In genomic region chr4:168685136-168685535, GRCh38 we compare ENCODE assay signal across 15 cellular contexts.
DNase-seq lines count a peak whose midpoint lies in the region; ATAC-seq, FAIRE-seq and TF ChIP-seq lines count a peak whose summit lies in the region.
"Had no signal": no experiment of that assay in that cellular context is flagged by ENCODE, and none has a peak within 500 bp of the region (broad histone marks: within the 10 kb centered on the region; RNA-seq: fewer than 3 reads in every experiment).

No MANE protein-coding gene starts in this region.

- POLR2A ChIA-PET in GM12878 (lab: Charles Lee): interaction anchor here (0.6 kb wide), 1 partner anchor 40 kb away, joined by 4 read pairs; no protein-coding TSS in a partner anchor

- TF ChIP-seq RAD21 in GM12878 (IDR thresholded peaks at IDR 0.05; ENCODE audit: insufficient read depth, low read depth, low read length): no peak

- no peaks in the 10 kb centered on the region for H3K9me3 Mint-ChIP-seq in activated T-cell treated with anti-CD3 and anti-CD28 coated beads, Interleukin-2, amount 50 U/mL, for 24 hours
- H3K9me3 Mint-ChIP-seq: CD8-positive, alpha-beta memory T cell had no signal

- in situ Hi-C loops in GM12878 (cut with MboI): no loop called here

- RAD21 ChIA-PET in GM12878 (lab: Charles Lee; ENCODE audit: unreplicated experiment): no interaction called here

- no peaks in the 10 kb centered on the region for H3K9me3 ChIP-seq in GM12878 (replicated peaks; ENCODE audit: control insufficient read depth, insufficient read depth, low read length)
- H3K9me3 ChIP-seq: body of pancreas, vagina had no signal

- no peaks in the 10 kb centered on the region for H3K4me1 ChIP-seq in GM12878 (ENCODE audit: control insufficient read depth, insufficient read depth, low read length)
- H3K4me1 ChIP-seq: body of pancreas had no signal

- no peaks in the 10 kb centered on the region for H3K36me3 ChIP-seq in GM12878 (ENCODE audit: control insufficient read depth in 2 of 2, insufficient read depth in 2 of 2, low read length in 1 of 2)

- no peak overlapping the region for H3K4me3 Mint-ChIP-seq in activated T-cell treated with anti-CD3 and anti-CD28 coated beads, Interleukin-2, amount 50 U/mL, for 24 hours
- H3K4me3 Mint-ChIP-seq: CD8-positive, alpha-beta memory T cell had no signal

- peak in 1 of 2 experiments; percentile 88; a peak in 2 of 4 replicates for TF ChIP-seq EP300 in GM12878 (IDR thresholded peaks at IDR 0.05; ENCODE audit: borderline replicate concordance in 1 of 2, control insufficient read depth in 1 of 2, low read depth in 2 of 2, low read length in 2 of 2)

- ATAC-seq in GM18907 (IDR thresholded peaks at IDR 0.05; ENCODE audit: unreplicated experiment) (peak; percentile 94), GM21723 (IDR thresholded peaks at IDR 0.05; ENCODE audit: unreplicated experiment) (peak; percentile 89), HG03280 (IDR thresholded peaks at IDR 0.05; ENCODE audit: unreplicated experiment) (peak; percentile 93), GM12878 (peak; percentile 94)
- ATAC-seq: body of pancreas had no signal

- no peak overlapping the region for H3K27ac ChIP-seq in GM12878 (ENCODE audit: control insufficient read depth, insufficient read depth)
- H3K27ac ChIP-seq: body of pancreas, vagina had no signal

- H3K79me2 ChIP-seq in GM12878 (ENCODE audit: control insufficient read depth, insufficient read depth, low read length): no peaks in the 10 kb centered on the region

- under 1% methylated on average over 5 of the region's 5 CpGs for WGBS in GM12878 (ENCODE audit: insufficient coverage, insufficient replicate concordance, low lambda C conversion rate, missing lambda C conversion rate)

- no peak overlapping the region for H3K4me3 ChIP-seq in GM12878
- H3K4me3 ChIP-seq: body of pancreas, vagina had no signal

- H3K4me1 Mint-ChIP-seq in activated T-cell treated with anti-CD3 and anti-CD28 coated beads, Interleukin-2, amount 50 U/mL, for 24 hours (ENCODE audit: low read depth): no peaks in the 10 kb centered on the region
- H3K4me1 Mint-ChIP-seq: CD8-positive, alpha-beta memory T cell had no signal

- no peaks in the 10 kb centered on the region for H4K20me1 ChIP-seq in GM12878 (ENCODE audit: control insufficient read depth, insufficient read depth)

- intact Hi-C loops in GM12878 (cut with micrococcal nuclease; ENCODE audit: unreplicated experiment): no loop called here

- TF ChIP-seq POLR2A in GM12878 (IDR thresholded peaks at IDR 0.05; ENCODE audit: low read depth, low read length): no peak

- no peak overlapping the region for H3K27ac Mint-ChIP-seq in activated T-cell treated with anti-CD3 and anti-CD28 coated beads, Interleukin-2, amount 50 U/mL, for 24 hours
- H3K27ac Mint-ChIP-seq: CD8-positive, alpha-beta memory T cell had no signal

- no peak for TF ChIP-seq CTCF in GM12878 (IDR thresholded peaks at IDR 0.05 in 2 of 3, conservative IDR thresholded peaks at IDR 0.05 in 1 of 3; ENCODE audit: control insufficient read depth in 2 of 3, extremely low read depth in 1 of 3, insufficient read depth in 1 of 3, low read depth in 3 of 3, low read length in 3 of 3)

- H3K27me3 Mint-ChIP-seq in activated T-cell treated with anti-CD3 and anti-CD28 coated beads, Interleukin-2, amount 50 U/mL, for 24 hours: peaks cover 3% of the 10 kb centered on the region

- CTCF ChIA-PET in GM12878 (lab: Yijun Ruan, JAX): no interaction called here

- peak; percentile 41 for FAIRE-seq in GM12878 (lab: Jason Lieb, UNC)
- FAIRE-seq: keratinocyte had no signal

- BruUV-seq in GM12878 (replicated peaks; lab: Mats Ljungman, UMichigan): no TSS peak

- H2AFZ ChIP-seq in GM12878 (ENCODE audit: control insufficient read depth, low read depth, low read length): no peak overlapping the region

- SMC1A ChIA-PET in GM12878 (lab: Charles Lee; ENCODE audit: uncharacterized antibody, unreplicated experiment): interaction anchor here (0.9 kb wide), 1 partner anchor 23 kb away, joined by 3 read pairs; no protein-coding TSS in a partner anchor

- DNase-seq in GM12878 (ENCODE audit: low read depth, low spot score): peak; percentile 23
- no peak for DNase-seq in activated T-cell treated with anti-CD3 and anti-CD28 coated beads, Interleukin-2, amount 50 U/mL, for 24 hours
- DNase-seq in NCI-H2081 (lab: John Stamatoyannopoulos, UW): no peak
- no peak for DNase-seq in GM19240 (ENCODE audit: insufficient read length, low spot score)
- no peak for DNase-seq in NCI-H1436 treated with DMSO at 0.1 percent for 48 hours (lab: John Stamatoyannopoulos, UW)
- DNase-seq: activated CD8-positive, alpha-beta memory T cell treated with anti-CD3 and anti-CD28 coated beads, Interleukin-2, amount 50 U/mL, for 48 hours; body of pancreas; CD8-positive, alpha-beta memory T cell; IMR-90; NCI-H526 treated with DMSO at 0.1 percent for 48 hours had no signal

- no peak overlapping the region for H3K4me2 ChIP-seq in GM12878 (ENCODE audit: control insufficient read depth, insufficient read depth)

- no peaks in the 10 kb centered on the region for H3K36me3 Mint-ChIP-seq in activated T-cell treated with anti-CD3 and anti-CD28 coated beads, Interleukin-2, amount 50 U/mL, for 24 hours (ENCODE audit: low read depth)
- H3K36me3 Mint-ChIP-seq: CD8-positive, alpha-beta memory T cell had no signal

- H3K27me3 ChIP-seq in GM12878 (replicated peaks in 1 of 2; ENCODE audit: control insufficient read depth in 2 of 2, insufficient read depth in 2 of 2, low read length in 1 of 2): no peaks in the 10 kb centered on the region
- H3K27me3 ChIP-seq: body of pancreas, vagina had no signal

- H3K9ac ChIP-seq in GM12878 (ENCODE audit: control insufficient read depth, insufficient read depth, low read length): no peak overlapping the region

TF ChIP-seq in GM12878, 131 proteins besides CTCF, POLR2A, EP300 and RAD21 (continues in another document):
- TF ChIP-seq RAD51 (IDR thresholded peaks at IDR 0.05): no peak
- TF ChIP-seq E4F1 (IDR thresholded peaks at IDR 0.05; ENCODE audit: borderline replicate concordance, partially characterized antibody): no peak
- no peak for TF ChIP-seq PAX8 (IDR thresholded peaks at IDR 0.05)
- peak; percentile 98 for TF ChIP-seq SPI1 (IDR thresholded peaks at IDR 0.05; ENCODE audit: borderline replicate concordance, insufficient read depth, low read depth, low read length)
- TF ChIP-seq BCL11A (IDR thresholded peaks at IDR 0.05; ENCODE audit: low read depth, low read length): no peak
- no peak for TF ChIP-seq TCF12 (IDR thresholded peaks at IDR 0.05; ENCODE audit: low read depth, low read length)
- TF ChIP-seq EGR1 (IDR thresholded peaks at IDR 0.05; ENCODE audit: borderline replicate concordance in 1 of 2, low read depth in 2 of 2, low read length in 2 of 2): no peak
- no peak for TF ChIP-seq HDAC2 (IDR thresholded peaks at IDR 0.05)
- no peak for TF ChIP-seq RBBP5 (conservative IDR thresholded peaks at IDR 0.05)
- TF ChIP-seq NR2F1 (conservative IDR thresholded peaks at IDR 0.05): no peak
- no peak for TF ChIP-seq SREBF1 (IDR thresholded peaks at IDR 0.05; ENCODE audit: low read length)
- TF ChIP-seq ZNF24 (IDR thresholded peaks at IDR 0.05): peak; percentile 91
- no peak for TF ChIP-seq EED (IDR thresholded peaks at IDR 0.05; ENCODE audit: low read depth)
- TF ChIP-seq ZNF207 (IDR thresholded peaks at IDR 0.05; ENCODE audit: borderline replicate concordance): no peak
- TF ChIP-seq SUPT20H (IDR thresholded peaks at IDR 0.05; ENCODE audit: borderline replicate concordance, control insufficient read depth, low read depth, low read length): no peak
- peak; percentile 82 for TF ChIP-seq IKZF2 (IDR thresholded peaks at IDR 0.05)
- TF ChIP-seq SMARCA5 (IDR thresholded peaks at IDR 0.05): no peak
- TF ChIP-seq RCOR1 (conservative IDR thresholded peaks at IDR 0.05; ENCODE audit: low read depth, low read length): no peak
- TF ChIP-seq, protein P1, sequence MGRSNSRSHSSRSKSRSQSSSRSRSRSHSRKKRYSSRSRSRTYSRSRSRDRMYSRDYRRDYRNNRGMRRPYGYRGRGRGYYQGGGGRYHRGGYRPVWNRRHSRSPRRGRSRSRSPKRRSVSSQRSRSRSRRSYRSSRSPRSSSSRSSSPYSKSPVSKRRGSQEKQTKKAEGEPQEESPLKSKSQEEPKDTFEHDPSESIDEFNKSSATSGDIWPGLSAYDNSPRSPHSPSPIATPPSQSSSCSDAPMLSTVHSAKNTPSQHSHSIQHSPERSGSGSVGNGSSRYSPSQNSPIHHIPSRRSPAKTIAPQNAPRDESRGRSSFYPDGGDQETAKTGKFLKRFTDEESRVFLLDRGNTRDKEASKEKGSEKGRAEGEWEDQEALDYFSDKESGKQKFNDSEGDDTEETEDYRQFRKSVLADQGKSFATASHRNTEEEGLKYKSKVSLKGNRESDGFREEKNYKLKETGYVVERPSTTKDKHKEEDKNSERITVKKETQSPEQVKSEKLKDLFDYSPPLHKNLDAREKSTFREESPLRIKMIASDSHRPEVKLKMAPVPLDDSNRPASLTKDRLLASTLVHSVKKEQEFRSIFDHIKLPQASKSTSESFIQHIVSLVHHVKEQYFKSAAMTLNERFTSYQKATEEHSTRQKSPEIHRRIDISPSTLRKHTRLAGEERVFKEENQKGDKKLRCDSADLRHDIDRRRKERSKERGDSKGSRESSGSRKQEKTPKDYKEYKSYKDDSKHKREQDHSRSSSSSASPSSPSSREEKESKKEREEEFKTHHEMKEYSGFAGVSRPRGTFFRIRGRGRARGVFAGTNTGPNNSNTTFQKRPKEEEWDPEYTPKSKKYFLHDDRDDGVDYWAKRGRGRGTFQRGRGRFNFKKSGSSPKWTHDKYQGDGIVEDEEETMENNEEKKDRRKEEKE (IDR thresholded peaks at IDR 0.05): no peak
- peak; percentile 25; the same call in 1 of the 2 replicates for TF ChIP-seq CHD2 (IDR thresholded peaks at IDR 0.05; ENCODE audit: borderline replicate concordance, low read depth, low read length)
